In the genomic region with DNA sequence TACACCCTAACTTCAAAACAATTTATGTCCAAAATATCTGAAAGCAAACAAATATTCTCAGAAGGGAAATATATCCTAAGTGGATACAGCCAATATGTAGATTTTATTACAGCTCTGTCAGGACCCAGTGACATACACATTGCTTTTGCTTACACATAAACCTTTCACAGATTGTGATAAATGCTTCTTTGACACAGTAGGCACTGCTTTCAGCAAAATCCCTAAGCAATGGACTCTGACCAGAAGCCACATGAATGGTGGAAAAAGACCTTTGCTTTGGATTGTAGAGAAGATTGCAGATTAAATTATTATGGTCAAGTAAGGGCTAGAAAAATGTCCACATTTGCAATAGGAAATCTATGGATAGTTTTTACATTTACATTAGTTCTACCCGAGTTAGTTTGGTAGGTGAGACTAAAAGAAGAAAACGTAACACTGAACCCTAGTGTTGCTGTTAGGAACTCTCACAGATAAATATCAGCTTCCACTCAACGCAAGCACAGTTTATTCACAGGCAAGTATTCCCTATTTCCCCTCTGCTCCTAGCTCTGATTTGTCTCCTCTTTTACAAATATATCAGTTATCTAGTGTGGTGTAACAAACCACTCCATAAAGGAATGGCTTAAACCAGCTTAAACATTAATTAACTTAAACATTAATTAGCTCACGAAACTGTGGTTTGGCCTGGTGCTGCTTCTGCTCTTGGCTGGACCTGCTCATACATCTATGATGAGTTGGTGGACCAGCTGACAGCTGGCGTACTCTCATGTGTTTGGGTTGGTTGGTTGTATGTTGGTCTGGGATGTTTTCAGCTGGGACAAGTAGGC, we compare ENCODE assay signal across 13 cellular contexts. TPM values are rescaled to one million over a fixed set of nuclear protein-coding genes. Genes with fewer than 3 reads are reported as not detected.
A peak's percentile ranks its signal among the peaks of the same experiment; 100 is the strongest.
DNase-seq lines count a peak whose midpoint lies in the region; ATAC-seq, FAIRE-seq and TF ChIP-seq lines count a peak whose summit lies in the region.
"Had no signal": no experiment of that assay in that cellular context is flagged by ENCODE, and none has a peak within 500 bp of the region (broad histone marks: within the 10 kb centered on the region; RNA-seq: fewer than 3 reads in every experiment).

No MANE protein-coding gene starts in this region.

- BruUV-seq in A673 (replicated peaks; lab: Mats Ljungman, UMichigan) (no TSS peak), K562 (replicated peaks; lab: Mats Ljungman, UMichigan) (no TSS peak)

- H3K9me1 ChIP-seq in K562 (ENCODE audit: control insufficient read depth, insufficient read depth, low read length) = no peaks in the 10 kb centered on the region

- DNase-seq in A673 (ENCODE audit: low spot score) (no peak), K562 (ENCODE audit: extremely low read depth in 1 of 4, low spot score in 3 of 4) (no peak), UCSD-AML1 (lab: John Stamatoyannopoulos, UW; ENCODE audit: unreplicated experiment) (no peak), KG1 (lab: John Stamatoyannopoulos, UW) (no peak), NOMO-1 treated with dmso at 0.1 percent for 144 hours (lab: John Stamatoyannopoulos, UW; ENCODE audit: unreplicated experiment) (no peak)
- DNase-seq: activated B cell treated with CpG ODN at 0.5 μM for 24 hours, NCI-H2029 treated with DMSO at 0.1 percent for 48 hours, retina had no signal

- peak; percentile 22 to 47; a peak in 3 of 4 replicates for TF ChIP-seq RAD21 in K562 (CRISPR knock-in tag; conservative IDR thresholded peaks at IDR 0.05 in 1 of 2, IDR thresholded peaks at IDR 0.05 in 1 of 2)

- ATAC-seq in GM21381 (IDR thresholded peaks at IDR 0.05; ENCODE audit: unreplicated experiment) = peak; percentile 65
- peak; percentile 53 for ATAC-seq in HG03196 (IDR thresholded peaks at IDR 0.05; ENCODE audit: unreplicated experiment)
- no peak for ATAC-seq in K562
- ATAC-seq in HG02852 (IDR thresholded peaks at IDR 0.05; ENCODE audit: unreplicated experiment) = no peak
- ATAC-seq: A549 had no signal

- peak overlapping the region; percentile 2 for H3K27ac ChIP-seq in A673 (ENCODE audit: low read depth, low read length, poor library complexity, severe bottlenecking)
- H3K27ac ChIP-seq in K562 (ENCODE audit: extremely low read depth, low read depth, low read length) = no peak overlapping the region
- H3K27ac ChIP-seq: A549, suprapubic skin had no signal

- H4K20me1 ChIP-seq in K562 (replicated peaks; ENCODE audit: control insufficient read depth, insufficient read depth, low read length) = no peaks in the 10 kb centered on the region

- CTCF ChIA-PET in A673 (lab: Charles Lee) (interaction anchor here (1.0 to 1.2 kb wide), 2 partner anchors 23 to 70 kb away, joined by 4 to 12 read pairs; no protein-coding TSS in a partner anchor), K562 (lab: Yijun Ruan, JAX; ENCODE audit: low intra/inter-chr PET ratio) (no interaction called here)

- in situ Hi-C loops in K562 (cut with MboI) = no loop called here

- no peak for TF ChIP-seq POLR2A in K562 (conservative IDR thresholded peaks at IDR 0.05)

- intact Hi-C loops in A673 (cut with micrococcal nuclease; ENCODE audit: unreplicated experiment) = no loop called here
- intact Hi-C loops in K562 (cut with micrococcal nuclease) = loop anchor here (5.0 kb wide), 1 partner anchor 70 kb away; no protein-coding TSS in a partner anchor

- no peak overlapping the region for H3K4me2 ChIP-seq in K562 (ENCODE audit: insufficient read depth, low read length)
- H3K4me2 ChIP-seq: A549 had no signal

- H3K4me3 ChIP-seq in A673 (ENCODE audit: low read depth, low read length, poor library complexity, severe bottlenecking) (no peak overlapping the region), K562 (no peak overlapping the region)
- H3K4me3 ChIP-seq: A549, suprapubic skin had no signal

- FAIRE-seq in K562 (lab: Jason Lieb, UNC) = no peak
- FAIRE-seq: A549 had no signal

- H2AFZ ChIP-seq in K562 (ENCODE audit: low read depth, low read length) = no peak overlapping the region

- TF ChIP-seq CTCF in A673 (conservative IDR thresholded peaks at IDR 0.05; ENCODE audit: low read depth, low read length) (peak; percentile 48), K562 (IDR thresholded peaks at IDR 0.05 in 2 of 3, conservative IDR thresholded peaks at IDR 0.05 in 1 of 3; ENCODE audit: insufficient read depth in 2 of 3, low read depth in 1 of 3, low read length in 3 of 3) (no peak)

- TF ChIP-seq EP300 in K562 (IDR thresholded peaks at IDR 0.05; ENCODE audit: low read length) = no peak

- 2% methylated on average over 4 of the region's 5 CpGs for WGBS in K562 (ENCODE audit: insufficient coverage, low coverage, missing lambda C conversion rate)

- H3K79me2 ChIP-seq in K562 (ENCODE audit: control insufficient read depth, insufficient read depth, low read length) = no peaks in the 10 kb centered on the region

- H3K36me3 ChIP-seq in A673 (ENCODE audit: insufficient read depth, low read length, poor library complexity, severe bottlenecking) = no peaks in the 10 kb centered on the region
- no peaks in the 10 kb centered on the region for H3K36me3 ChIP-seq in K562 (ENCODE audit: control insufficient read depth, insufficient read depth, low read length)
- H3K36me3 ChIP-seq: suprapubic skin had no signal

- H3K9ac ChIP-seq in K562 (ENCODE audit: insufficient read depth in 1 of 2, low read depth in 2 of 2, low read length in 2 of 2) = no peak overlapping the region

- H3K4me1 ChIP-seq in A673 (ENCODE audit: insufficient read depth, low read length, poor library complexity, severe bottlenecking) (peaks cover 18% of the 10 kb centered on the region), K562 (replicated peaks in 1 of 2; ENCODE audit: control insufficient read depth in 2 of 2, insufficient read depth in 2 of 2, low read length in 2 of 2) (no peaks in the 10 kb centered on the region)
- H3K4me1 ChIP-seq: A549, suprapubic skin had no signal

- H3K9me3 ChIP-seq in A673 (ENCODE audit: low read depth, low read length, poor library complexity, severe bottlenecking) = no peaks in the 10 kb centered on the region
- no peaks in the 10 kb centered on the region for H3K9me3 ChIP-seq in K562 (replicated peaks; ENCODE audit: control insufficient read depth, insufficient read depth, low read depth, low read length)
- H3K9me3 ChIP-seq: suprapubic skin had no signal

- POLR2A ChIA-PET in A673 (lab: Charles Lee; ENCODE audit: low non-redundant PET) = no interaction called here
- POLR2A ChIA-PET in K562 (lab: Yijun Ruan, JAX) = no interaction called here

- H3K27me3 ChIP-seq in A673 (replicated peaks; ENCODE audit: insufficient read depth, low read depth, low read length, poor library complexity) = no peaks in the 10 kb centered on the region
- no peaks in the 10 kb centered on the region for H3K27me3 ChIP-seq in K562 (ENCODE audit: control insufficient read depth in 2 of 2, insufficient read depth in 2 of 2, low read length in 2 of 2)
- H3K27me3 ChIP-seq: suprapubic skin had no signal

TF ChIP-seq in K562, 482 proteins besides CTCF, POLR2A, EP300 and RAD21 (continues in another document):
- TF ChIP-seq, protein P1, sequence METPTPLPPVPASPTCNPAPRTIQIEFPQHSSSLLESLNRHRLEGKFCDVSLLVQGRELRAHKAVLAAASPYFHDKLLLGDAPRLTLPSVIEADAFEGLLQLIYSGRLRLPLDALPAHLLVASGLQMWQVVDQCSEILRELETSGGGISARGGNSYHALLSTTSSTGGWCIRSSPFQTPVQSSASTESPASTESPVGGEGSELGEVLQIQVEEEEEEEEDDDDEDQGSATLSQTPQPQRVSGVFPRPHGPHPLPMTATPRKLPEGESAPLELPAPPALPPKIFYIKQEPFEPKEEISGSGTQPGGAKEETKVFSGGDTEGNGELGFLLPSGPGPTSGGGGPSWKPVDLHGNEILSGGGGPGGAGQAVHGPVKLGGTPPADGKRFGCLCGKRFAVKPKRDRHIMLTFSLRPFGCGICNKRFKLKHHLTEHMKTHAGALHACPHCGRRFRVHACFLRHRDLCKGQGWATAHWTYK (CRISPR knock-in tag; IDR thresholded peaks at IDR 0.05) = no peak
- TF ChIP-seq CC2D1A (IDR thresholded peaks at IDR 0.05) = no peak
- TF ChIP-seq, protein P2, sequence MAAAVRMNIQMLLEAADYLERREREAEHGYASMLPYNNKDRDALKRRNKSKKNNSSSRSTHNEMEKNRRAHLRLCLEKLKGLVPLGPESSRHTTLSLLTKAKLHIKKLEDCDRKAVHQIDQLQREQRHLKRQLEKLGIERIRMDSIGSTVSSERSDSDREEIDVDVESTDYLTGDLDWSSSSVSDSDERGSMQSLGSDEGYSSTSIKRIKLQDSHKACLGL (CRISPR knock-in tag; IDR thresholded peaks at IDR 0.05; ENCODE audit: borderline replicate concordance, poor library complexity, severe bottlenecking) = no peak
- TF ChIP-seq SMARCC2 (IDR thresholded peaks at IDR 0.05; ENCODE audit: low read depth) = no peak
- no peak for TF ChIP-seq SRSF9 (IDR thresholded peaks at IDR 0.05; ENCODE audit: borderline replicate concordance, low read depth, low read length)
- no peak for TF ChIP-seq POU5F1 (IDR thresholded peaks at IDR 0.05; ENCODE audit: borderline replicate concordance, low read depth, low read length, partially characterized antibody)
- TF ChIP-seq SMAD3 (CRISPR knock-in tag; conservative IDR thresholded peaks at IDR 0.05) = no peak

RNA-seq across cellular contexts. Expression of a gene that starts 23.6 kb away (rescaled TPM):
- total RNA-seq in A673 (2021) (331 and 380 TPM in 2 replicates), K562 (2014; rRNA removed) (not detected in 2 replicates), K562 (2014; rRNA removed; fragmentation: Illumina TruSeq; extraction: Trizol) (not detected in 2 replicates), K562 (2015; rRNA removed; fragmentation: Illumina TruSeq; extraction: Trizol) (not detected in 2 replicates), K562 (2021) (0.13 and 0.58 TPM in 2 replicates)
- total RNA-seq in K562 (2011; cell fraction: chromatin; rRNA removed; ENCODE audit: low replicate concordance) = not detected in 2 replicates
- total RNA-seq in K562 (2011; cell fraction: nucleolus; rRNA removed) = 0.50 TPM in 1 of 2 replicates, not detected in the other
- 0.66 TPM in 1 of 2 replicates, not detected in the other for total RNA-seq in K562 (2011; cell fraction: nucleoplasm; rRNA removed)
- polyA plus RNA-seq in K562 (2011; rRNA removed) (0.01 TPM in 1 of 2 replicates, not detected in the other), K562 (2014; fragmentation: Illumina TruSeq; extraction: Trizol) (0.16 and 0.29 TPM in 2 replicates), K562 (2014; fragmentation: Nextera tagmentation; extraction: Ambion mirVana) (under 1 TPM in 1 of 2 experiments, not detected in 1; 0.03 TPM), K562 (2014; rRNA removed) (not detected in 2 replicates)
- 0.09 TPM in 1 of 2 replicates, not detected in the other for polyA plus RNA-seq in K562 (2011; cell fraction: cytosol; rRNA removed)
- 0.18 and 0.23 TPM in 2 replicates for polyA plus RNA-seq in K562 (2011; cell fraction: nucleus; rRNA removed)
- 0.22 and 1.3 TPM in 2 replicates for polyA plus RNA-seq in K562 (2012)
- not detected in 2 replicates for polyA minus RNA-seq in K562 (2011; rRNA and poly(A)+ RNA removed)
- not detected in 2 replicates for polyA minus RNA-seq in K562 (2011; cell fraction: cytosol; rRNA and poly(A)+ RNA removed)
- not detected in 2 replicates for polyA minus RNA-seq in K562 (2011; cell fraction: nucleus; rRNA and poly(A)+ RNA removed)

Comparison
In these comparisons a context has a peak if more than half of its experiments do, and no peak if none do; other contexts are left out.
1. ATAC-seq: peak in GM21381 (single experiment) and HG03196 (single experiment); none in K562 (single experiment) and HG02852 (single experiment).
2. RNA of a gene that starts 23.6 kb away (total RNA-seq): 331 to 380 TPM in A673; 0.13 to 0.66 TPM in K562; every median in the first group is over 100 times any median in the second.